In genomic region chr2:15667579-15668556, GRCh38 we compare ENCODE assay signal across 21 cellular contexts.
DNase-seq lines count a peak whose midpoint lies in the region; ATAC-seq and TF ChIP-seq lines count a peak whose summit lies in the region.
"Had no signal": no experiment of that assay in that cellular context is flagged by ENCODE, and none has a peak within 500 bp of the region (broad histone marks: within the 10 kb centered on the region; RNA-seq: fewer than 3 reads in every experiment).

No MANE protein-coding gene starts in this region.

- intact Hi-C loops in IMR-90 (cut with micrococcal nuclease) = no loop called here

- peak overlapping the region; percentile 5 for H3K27ac Mint-ChIP-seq in chondrocyte (ENCODE audit: unreplicated experiment)
- no peak overlapping the region for H3K27ac Mint-ChIP-seq in activated naive CD8-positive, alpha-beta T cell treated with anti-CD3 and anti-CD28 coated beads for 36 hours
- no peak overlapping the region for H3K27ac Mint-ChIP-seq in stimulated activated naive B cell treated with anti-CD40 and anti-IgM and Interleukin-4, amounts not matched to agents 10 μg/mL and 1 μg/mL and 100 μg/mL, for 72 hours
- H3K27ac Mint-ChIP-seq: CD8-positive, alpha-beta T cell; T-cell; WTC11 had no signal

- H3K14ac ChIP-seq in IMR-90 (replicated peaks; ENCODE audit: low read depth, low read length) (no peak overlapping the region), mesenchymal stem cell (ENCODE audit: low read length in 2 of 2) (no peak overlapping the region)

- ATAC-seq in IMR-90 (ENCODE audit: low read depth) (no peak), HG02678 (IDR thresholded peaks at IDR 0.05; ENCODE audit: unreplicated experiment) (no peak), GM18867 (IDR thresholded peaks at IDR 0.05; ENCODE audit: unreplicated experiment) (no peak)
- ATAC-seq in stimulated activated naive B cell treated with anti-CD40 and anti-IgM and Interleukin-4, amounts not matched to agents 10 μg/mL and 1 μg/mL and 100 μg/mL, for 72 hours (replicated peaks) = no peak
- ATAC-seq: A549; CD8-positive, alpha-beta T cell; T-cell; WTC11 had no signal

- H4K8ac ChIP-seq in IMR-90 (ENCODE audit: low read depth in 2 of 2, low read length in 2 of 2) (no peak overlapping the region), mesenchymal stem cell (ENCODE audit: low read length) (no peak overlapping the region)

- H2AFZ ChIP-seq in IMR-90 (replicated peaks; ENCODE audit: low read length, poor library complexity) (no peak overlapping the region), mesenchymal stem cell (ENCODE audit: low read depth, low read length) (no peak overlapping the region)

- no peak overlapping the region for H2BK20ac ChIP-seq in IMR-90 (ENCODE audit: low read depth, low read length)

- no peak overlapping the region for H3K4me3 ChIP-seq in IMR-90 (ENCODE audit: insufficient read depth, low read depth, low read length)
- no peak overlapping the region for H3K4me3 ChIP-seq in mesenchymal stem cell (ENCODE audit: insufficient read depth in 1 of 2, low read depth in 1 of 2, low read length in 2 of 2)
- H3K4me3 ChIP-seq: A549, ascending aorta had no signal

- no peak overlapping the region for H3K4ac ChIP-seq in IMR-90 (ENCODE audit: low read depth, low read length)
- H3K4ac ChIP-seq in mesenchymal stem cell (ENCODE audit: low read depth in 1 of 2, low read length in 2 of 2) = no peak overlapping the region

- H4K91ac ChIP-seq in IMR-90 (ENCODE audit: insufficient read depth, low read depth, low read length) (no peak overlapping the region), mesenchymal stem cell (ENCODE audit: low read length) (no peak overlapping the region)

- no peak overlapping the region for H3K4me3 Mint-ChIP-seq in chondrocyte (ENCODE audit: unreplicated experiment)
- no peak overlapping the region for H3K4me3 Mint-ChIP-seq in activated naive CD8-positive, alpha-beta T cell treated with anti-CD3 and anti-CD28 coated beads for 36 hours
- no peak overlapping the region for H3K4me3 Mint-ChIP-seq in stimulated activated naive B cell treated with anti-CD40 and anti-IgM and Interleukin-4, amounts not matched to agents 10 μg/mL and 1 μg/mL and 100 μg/mL, for 72 hours
- H3K4me3 Mint-ChIP-seq: CD8-positive, alpha-beta T cell; T-cell; WTC11 had no signal

- no peaks in the 10 kb centered on the region for H3K27me3 ChIP-seq in IMR-90 (ENCODE audit: control insufficient read depth, insufficient read depth, low read length)
- H3K27me3 ChIP-seq in mesenchymal stem cell (ENCODE audit: control insufficient read depth in 1 of 2, insufficient read depth in 1 of 2, low read length in 2 of 2) = peaks cover 0 to 14% of the 10 kb centered on the region in 2 experiments
- H3K27me3 ChIP-seq: ascending aorta had no signal

- H3K27ac ChIP-seq in IMR-90 (ENCODE audit: insufficient read depth, low read length) (no peak overlapping the region), mesenchymal stem cell (ENCODE audit: low read length, poor library complexity, severe bottlenecking) (peak overlapping the region; percentile 39)
- H3K27ac ChIP-seq: A549, ascending aorta had no signal

- H3K36me3 ChIP-seq in IMR-90 (ENCODE audit: control insufficient read depth, insufficient read depth, low read length) (no peaks in the 10 kb centered on the region), mesenchymal stem cell (ENCODE audit: control insufficient read depth in 1 of 2, insufficient read depth in 2 of 2, low read depth in 1 of 2, low read length in 2 of 2) (no peaks in the 10 kb centered on the region)
- H3K36me3 ChIP-seq: ascending aorta had no signal

- no TSS peak for BruUV-seq in IMR-90 (replicated peaks; lab: Mats Ljungman, UMichigan)

- no peaks in the 10 kb centered on the region for H4K20me1 ChIP-seq in IMR-90 (ENCODE audit: insufficient read depth, low read length)

- H3K4me1 Mint-ChIP-seq in chondrocyte (ENCODE audit: low read depth) = peaks cover 19% of the 10 kb centered on the region
- no peaks in the 10 kb centered on the region for H3K4me1 Mint-ChIP-seq in activated naive CD8-positive, alpha-beta T cell treated with anti-CD3 and anti-CD28 coated beads for 36 hours
- no peaks in the 10 kb centered on the region for H3K4me1 Mint-ChIP-seq in stimulated activated naive B cell treated with anti-CD40 and anti-IgM and Interleukin-4, amounts not matched to agents 10 μg/mL and 1 μg/mL and 100 μg/mL, for 72 hours
- H3K4me1 Mint-ChIP-seq: T-cell had no signal

- CTCF ChIA-PET in IMR-90 (lab: Yijun Ruan, JAX) = no interaction called here

- H3K79me1 ChIP-seq in IMR-90 (ENCODE audit: low read depth in 1 of 2, low read length in 2 of 2) (no peaks in the 10 kb centered on the region), mesenchymal stem cell (replicated peaks; ENCODE audit: low read length, poor library complexity, severe bottlenecking) (no peaks in the 10 kb centered on the region)

- no peak overlapping the region for H3K9ac ChIP-seq in IMR-90 (ENCODE audit: low read depth, low read length)
- no peak overlapping the region for H3K9ac ChIP-seq in mesenchymal stem cell (ENCODE audit: low read length)

- no peak overlapping the region for H2BK5ac ChIP-seq in IMR-90 (ENCODE audit: low read depth, low read length, poor library complexity, severe bottlenecking)
- no peak overlapping the region for H2BK5ac ChIP-seq in mesenchymal stem cell (ENCODE audit: low read depth, low read length, poor library complexity, severe bottlenecking)

- no peaks in the 10 kb centered on the region for H3K9me1 ChIP-seq in IMR-90 (ENCODE audit: insufficient read depth, low read length)

- no peak overlapping the region for H2BK12ac ChIP-seq in mesenchymal stem cell (ENCODE audit: low read length in 2 of 2)

- in situ Hi-C loops in IMR-90 (cut with MboI; ENCODE audit: low sequenced_read_pairs) = no loop called here

- H2BK15ac ChIP-seq in IMR-90 (ENCODE audit: low read depth, low read length) = no peak overlapping the region
- H2BK15ac ChIP-seq in mesenchymal stem cell (ENCODE audit: low read depth, poor library complexity, severe bottlenecking) = no peak overlapping the region

- no peak overlapping the region for H4K5ac ChIP-seq in IMR-90 (ENCODE audit: low read depth, low read length)

- H3K9me3 ChIP-seq in IMR-90 (ENCODE audit: control insufficient read depth, insufficient read depth, low read length) = no peaks in the 10 kb centered on the region; the same call in 1 of the 2 replicates
- H3K9me3 ChIP-seq in mesenchymal stem cell (ENCODE audit: control insufficient read depth, low read length) = no peaks in the 10 kb centered on the region
- H3K9me3 ChIP-seq: A549, ascending aorta had no signal

- no peak for TF ChIP-seq RAD21 in IMR-90 (IDR thresholded peaks at IDR 0.05; ENCODE audit: low read length)

- H3K36me3 Mint-ChIP-seq in chondrocyte (ENCODE audit: low read depth) = peaks cover 1% of the 10 kb centered on the region
- H3K36me3 Mint-ChIP-seq in activated naive CD8-positive, alpha-beta T cell treated with anti-CD3 and anti-CD28 coated beads for 36 hours = no peaks in the 10 kb centered on the region
- no peaks in the 10 kb centered on the region for H3K36me3 Mint-ChIP-seq in stimulated activated naive B cell treated with anti-CD40 and anti-IgM and Interleukin-4, amounts not matched to agents 10 μg/mL and 1 μg/mL and 100 μg/mL, for 72 hours
- H3K36me3 Mint-ChIP-seq: CD8-positive, alpha-beta T cell; T-cell; WTC11 had no signal

- no peak for TF ChIP-seq POLR2A in IMR-90 (IDR thresholded peaks at IDR 0.05; ENCODE audit: low read depth, low read length)

- dilution Hi-C loops in IMR-90 (cut with HindIII; ENCODE audit: low sequenced_read_pairs, unreplicated experiment) = no loop called here

- no peak overlapping the region for H3K56ac ChIP-seq in IMR-90 (ENCODE audit: extremely low read depth, insufficient read depth, low read length)

- H2AK9ac ChIP-seq in IMR-90 (replicated peaks; ENCODE audit: low read depth, low read length, poor library complexity) = no peak overlapping the region

- H3K23ac ChIP-seq in IMR-90 (ENCODE audit: low read depth, low read length) (no peak overlapping the region), mesenchymal stem cell (ENCODE audit: low read length in 2 of 2) (no peak overlapping the region)

- no peak overlapping the region for H2AK5ac ChIP-seq in IMR-90 (ENCODE audit: low read depth, low read length)
- H2AK5ac ChIP-seq in mesenchymal stem cell (ENCODE audit: low read length, severe bottlenecking) = peak overlapping the region; percentile 32

- H3K18ac ChIP-seq in IMR-90 (ENCODE audit: low read depth, low read length) (no peak overlapping the region), mesenchymal stem cell (ENCODE audit: low read depth in 1 of 2, low read length in 2 of 2) (no peak overlapping the region)

- DNase-seq in A172 (ENCODE audit: low spot score) = peak; percentile 6
- DNase-seq in IMR-90 = peak; percentile 10
- no peak for DNase-seq in chondrocyte (ENCODE audit: low spot score)
- DNase-seq in mesenchymal stem cell = no peak
- DNase-seq in activated naive CD8-positive, alpha-beta T cell treated with anti-CD3 and anti-CD28 coated beads for 36 hours = no peak
- no peak for DNase-seq in stimulated activated naive B cell treated with anti-CD40 and anti-IgM and Interleukin-4, amounts not matched to agents 10 μg/mL and 1 μg/mL and 100 μg/mL, for 72 hours
- DNase-seq: activated effector memory CD4-positive, alpha-beta T cell treated with anti-CD3 and anti-CD28 coated beads, Interleukin-2, amount 50 U/mL, for 16 hours; CD8-positive, alpha-beta T cell; GF-D8; NCI-H1048; NCI-H2107; NCI-H774; RPMI8226; stimulated activated CD4-positive, alpha-beta T cell treated with anti-CD3 and anti-CD28 coated beads, Interleukin-12 subunit alpha, Interleukin-12 subunit beta, amount 100 ng/mL, for 4 hours; substantia nigra; T-cell had no signal

- POLR2A ChIA-PET in IMR-90 (lab: Charles Lee; ENCODE audit: unreplicated experiment) = no interaction called here

- H3K9me3 Mint-ChIP-seq in chondrocyte (ENCODE audit: low read depth) = peaks cover 6% of the 10 kb centered on the region
- peaks cover 2% of the 10 kb centered on the region for H3K9me3 Mint-ChIP-seq in activated naive CD8-positive, alpha-beta T cell treated with anti-CD3 and anti-CD28 coated beads for 36 hours
- peaks cover 3 to 5% of the 10 kb centered on the region in 2 donors for H3K9me3 Mint-ChIP-seq in stimulated activated naive B cell treated with anti-CD40 and anti-IgM and Interleukin-4, amounts not matched to agents 10 μg/mL and 1 μg/mL and 100 μg/mL, for 72 hours
- H3K9me3 Mint-ChIP-seq: CD8-positive, alpha-beta T cell had no signal

- WGBS in IMR-90 (ENCODE audit: extremely low coverage in 2 of 2, insufficient read length in 1 of 2), 2 experiments = no CpG with 5 or more reads among the region's 6 CpGs
- 86% methylated on average over 6 of the region's 6 CpGs for WGBS in mesenchymal stem cell

- H3K4me2 ChIP-seq in IMR-90 (ENCODE audit: low read depth, low read length) (no peak overlapping the region), mesenchymal stem cell (ENCODE audit: low read length, poor library complexity, severe bottlenecking) (no peak overlapping the region)
- H3K4me2 ChIP-seq: A549 had no signal

- TF ChIP-seq CTCF in IMR-90 (conservative IDR thresholded peaks at IDR 0.05; ENCODE audit: low read depth, low read length) = no peak
- no peak for TF ChIP-seq CTCF in chondrocyte (IDR thresholded peaks at IDR 0.05)

- H2BK120ac ChIP-seq in IMR-90 (ENCODE audit: low read depth, low read length) (no peak overlapping the region), mesenchymal stem cell (ENCODE audit: low read depth, low read length) (no peak overlapping the region)

- peaks cover 5% of the 10 kb centered on the region for H3K27me3 Mint-ChIP-seq in chondrocyte (ENCODE audit: low read depth)
- peaks cover 9% of the 10 kb centered on the region for H3K27me3 Mint-ChIP-seq in activated naive CD8-positive, alpha-beta T cell treated with anti-CD3 and anti-CD28 coated beads for 36 hours
- peaks cover 14 to 16% of the 10 kb centered on the region in 2 donors for H3K27me3 Mint-ChIP-seq in stimulated activated naive B cell treated with anti-CD40 and anti-IgM and Interleukin-4, amounts not matched to agents 10 μg/mL and 1 μg/mL and 100 μg/mL, for 72 hours

- no peaks in the 10 kb centered on the region for H3K4me1 ChIP-seq in IMR-90 (ENCODE audit: control insufficient read depth, insufficient read depth, low read length)
- peaks cover 8% of the 10 kb centered on the region for H3K4me1 ChIP-seq in mesenchymal stem cell (ENCODE audit: control insufficient read depth, insufficient read depth, low read depth, low read length)
- H3K4me1 ChIP-seq: A549, ascending aorta had no signal

Comparison
In these comparisons a context has a peak if more than half of its experiments do, and no peak if none do; other contexts are left out.
1. DNase-seq: peak in A172 (single experiment) and IMR-90 (single experiment); none in chondrocyte (single experiment), mesenchymal stem cell (single experiment), activated naive CD8-positive, alpha-beta T cell treated with anti-CD3 and anti-CD28 coated beads for 36 hours (single experiment) and stimulated activated naive B cell treated with anti-CD40 and anti-IgM and Interleukin-4, amounts not matched to agents 10 μg/mL and 1 μg/mL and 100 μg/mL, for 72 hours (single experiment).